8 cellular contexts compared by ENCODE assay signal in genomic region chr17:28812136-28812979, GRCh38. TPM values are rescaled to one million over a fixed set of nuclear protein-coding genes. Genes with fewer than 3 reads are reported as not detected.
DNase-seq lines count a peak whose midpoint lies in the region; ATAC-seq and TF ChIP-seq lines count a peak whose summit lies in the region.

No MANE protein-coding gene starts in this region.

- TF ChIP-seq POLR2A in lower leg skin (IDR thresholded peaks at IDR 0.05), result no peak

- H3K27ac ChIP-seq in C4-2B, result peak overlapping the region; percentile 89
- H3K27ac ChIP-seq in dorsolateral prefrontal cortex, result peak overlapping the region; percentile 68 to 99 (median 93)

- ATAC-seq in GM19395 (IDR thresholded peaks at IDR 0.05; ENCODE audit: unreplicated experiment) (peak; percentile 96), HG03558 (IDR thresholded peaks at IDR 0.05; ENCODE audit: extremely low read depth, unreplicated experiment) (peak; percentile 81)

- no peaks in the 10 kb centered on the region for H3K27me3 ChIP-seq in dorsolateral prefrontal cortex

- WGBS in lower leg skin, 2 donors, result 0 to 1% methylated on average over 29 to 41 of the region's 49 CpGs

- DNase-seq in NCI-H748 (lab: John Stamatoyannopoulos, UW; ENCODE audit: unreplicated experiment), result peak; percentile 99
- peak; percentile 98 for DNase-seq in activated CD4-positive, alpha-beta T cell treated with anti-CD3 and anti-CD28 coated beads, Interleukin-2, amount 50 U/mL, for 48 hours
- DNase-seq in dorsolateral prefrontal cortex, result peak; percentile 95 to 99 (median 98)
- peak; percentile 95 to 99 for DNase-seq in lower leg skin (ENCODE audit: low spot score in 2 of 2)
- peak; percentile 94 for DNase-seq in stimulated activated CD4-positive, alpha-beta T cell treated with anti-CD3 and anti-CD28 coated beads, Interleukin-4, amount 100 ng/mL, for 4 hours

- intact Hi-C loops in dorsolateral prefrontal cortex (cut with DNase I) (loop anchor here (5.0 kb wide), 3 partner anchors 40 to 90 kb away; partner anchors contain the start of gene DHRS13 (in 1 of the 2)), lower leg skin (cut with DNase I; ENCODE audit: low total_unique reads) (no loop called here)

- TF ChIP-seq CTCF in C4-2B (conservative IDR thresholded peaks at IDR 0.05) (no peak), dorsolateral prefrontal cortex (IDR thresholded peaks at IDR 0.05 in 54 of 56, conservative IDR thresholded peaks at IDR 0.05 in 2 of 56; ENCODE audit: low read depth in 1 of 56, partially characterized antibody in 56 of 56) (peak in 8 of 56 donors; percentile 4 to 45 (median 19)), lower leg skin (IDR thresholded peaks at IDR 0.05) (no peak)

- H3K4me3 ChIP-seq in dorsolateral prefrontal cortex, result peak overlapping the region; percentile 70 to 98 (median 90)
- peak overlapping the region; percentile 87 for H3K4me3 ChIP-seq in lower leg skin (ENCODE audit: low read depth, poor library complexity, severe bottlenecking)

RNA-seq across cellular contexts. Expression of gene FAM222B, which starts 30.2 kb away (rescaled TPM):
- total RNA-seq in dorsolateral prefrontal cortex (10 to 100 TPM; 17.4 to 36.2 (median 25.3) TPM), lower leg skin (10 to 100 TPM; 10.7 to 18.0 (median 12.0) TPM)

RNA-seq across cellular contexts. Expression of gene ERAL1, which starts 42.5 kb away (rescaled TPM):
- 10 to 100 TPM; 32.0 to 63.5 (median 45.6) TPM for total RNA-seq in dorsolateral prefrontal cortex
- total RNA-seq in lower leg skin, result 10 to 100 TPM; 39.4 to 45.2 (median 41.6) TPM

Comparison
In these comparisons a context has a peak if more than half of its experiments do, and no peak if none do; other contexts are left out.
1. Peak in every context shown above with its lines: DNase-seq, ATAC-seq, H3K4me3 ChIP-seq and H3K27ac ChIP-seq.